18 cellular contexts compared by ENCODE assay signal in genomic region chr9:105539452-105539851, GRCh38. TPM values are rescaled to one million over a fixed set of nuclear protein-coding genes. Genes with fewer than 3 reads are reported as not detected.
DNase-seq lines count a peak whose midpoint lies in the region; ATAC-seq, FAIRE-seq and TF ChIP-seq lines count a peak whose summit lies in the region.
"Had no signal": no experiment of that assay in that cellular context is flagged by ENCODE, and none has a peak within 500 bp of the region (broad histone marks: within the 10 kb centered on the region; RNA-seq: fewer than 3 reads in every experiment).

No MANE protein-coding gene starts in this region.

- peaks cover 5% of the 10 kb centered on the region for H3K4me1 Mint-ChIP-seq in activated CD4-positive, alpha-beta memory T cell treated with anti-CD3 and anti-CD28 coated beads, Interleukin-2, amount 10 ng/mL, durations not matched to agents 7 days and 5 days
- H3K4me1 Mint-ChIP-seq: mesothelial cell of epicardium had no signal

- DNase-seq in BE2C (no peak), H54 (ENCODE audit: insufficient read length, low spot score) (no peak), OCI-M1 (lab: John Stamatoyannopoulos, UW) (peak; percentile 35), fibroblast of pulmonary artery (ENCODE audit: low read depth) (no peak), amygdala (lab: John Stamatoyannopoulos, UW) (no peak), germinal center (ENCODE audit: low spot score) (no peak)
- DNase-seq in activated CD4-positive, alpha-beta memory T cell treated with anti-CD3 and anti-CD28 coated beads, Interleukin-2, amount 10 ng/mL, durations not matched to agents 7 days and 5 days, result no peak
- DNase-seq: activated T-cell treated with anti-CD3 and anti-CD28 coated beads, Interleukin-2, amount 50 U/mL, for 48 hours; AML-193; DMS153; hypothalamus; sigmoid colon; stimulated activated CD4-positive, alpha-beta T cell treated with anti-CD3 and anti-CD28 coated beads, Interleukin-2, amount 100 ng/mL, for 24 hours; testis had no signal

- POLR2A ChIA-PET in activated CD4-positive, alpha-beta memory T cell treated with anti-CD3 and anti-CD28 coated beads, Interleukin-2, amount 10 ng/mL, durations not matched to agents 7 days and 5 days (lab: Charles Lee), result no interaction called here

- no peaks in the 10 kb centered on the region for H3K27me3 ChIP-seq in BE2C
- H3K27me3 ChIP-seq: sigmoid colon, testis had no signal

- H3K4me3 ChIP-seq in BE2C (ENCODE audit: low read depth, low read length) (no peak overlapping the region), fibroblast of pulmonary artery (replicated peaks; ENCODE audit: low read depth, low read length) (no peak overlapping the region)
- H3K4me3 ChIP-seq: sigmoid colon, testis had no signal

- no peak overlapping the region for H3K4me3 Mint-ChIP-seq in activated CD4-positive, alpha-beta memory T cell treated with anti-CD3 and anti-CD28 coated beads, Interleukin-2, amount 10 ng/mL, durations not matched to agents 7 days and 5 days
- H3K4me3 Mint-ChIP-seq: activated naive CD8-positive, alpha-beta T cell; mesothelial cell of epicardium had no signal

- FAIRE-seq in H54 (lab: Jason Lieb, UNC), result peak; percentile 62
- FAIRE-seq: bronchial epithelial cell had no signal

- H3K36me3 Mint-ChIP-seq in activated CD4-positive, alpha-beta memory T cell treated with anti-CD3 and anti-CD28 coated beads, Interleukin-2, amount 10 ng/mL, durations not matched to agents 7 days and 5 days (ENCODE audit: low read depth), result peaks cover 11% of the 10 kb centered on the region
- H3K36me3 Mint-ChIP-seq: activated naive CD8-positive, alpha-beta T cell had no signal

- no peaks in the 10 kb centered on the region for H3K27me3 Mint-ChIP-seq in activated CD4-positive, alpha-beta memory T cell treated with anti-CD3 and anti-CD28 coated beads, Interleukin-2, amount 10 ng/mL, durations not matched to agents 7 days and 5 days
- H3K27me3 Mint-ChIP-seq: activated naive CD8-positive, alpha-beta T cell had no signal

- no peak overlapping the region for H3K27ac Mint-ChIP-seq in activated CD4-positive, alpha-beta memory T cell treated with anti-CD3 and anti-CD28 coated beads, Interleukin-2, amount 10 ng/mL, durations not matched to agents 7 days and 5 days
- H3K27ac Mint-ChIP-seq: activated naive CD8-positive, alpha-beta T cell; mesothelial cell of epicardium had no signal

- TF ChIP-seq CTCF in BE2C (IDR thresholded peaks at IDR 0.05; ENCODE audit: low read depth, low read length) (peak; percentile 30; the same call in 1 of the 2 replicates), fibroblast of pulmonary artery (IDR thresholded peaks at IDR 0.05; ENCODE audit: low read length, missing control alignments) (peak; percentile 10)

- H3K9me3 Mint-ChIP-seq in activated CD4-positive, alpha-beta memory T cell treated with anti-CD3 and anti-CD28 coated beads, Interleukin-2, amount 10 ng/mL, durations not matched to agents 7 days and 5 days, result no peaks in the 10 kb centered on the region
- H3K9me3 Mint-ChIP-seq: mesothelial cell of epicardium had no signal

- peaks cover 5% of the 10 kb centered on the region; the same call in 1 of the 2 replicates for H3K36me3 ChIP-seq in BE2C

- TF ChIP-seq POLR2A in H54 (IDR thresholded peaks at IDR 0.05; ENCODE audit: low read depth, low read length), result no peak

- no peaks in the 10 kb centered on the region for H3K9me3 ChIP-seq in BE2C
- H3K9me3 ChIP-seq: sigmoid colon, testis had no signal

- no peak for ATAC-seq in GM21381 (IDR thresholded peaks at IDR 0.05; ENCODE audit: unreplicated experiment)

- CTCF ChIA-PET in activated CD4-positive, alpha-beta memory T cell treated with anti-CD3 and anti-CD28 coated beads, Interleukin-2, amount 10 ng/mL, durations not matched to agents 7 days and 5 days (lab: Charles Lee), result no interaction called here

- H3K4me1 ChIP-seq in BE2C, result no peaks in the 10 kb centered on the region
- H3K4me1 ChIP-seq: sigmoid colon, testis had no signal

RNA-seq across cellular contexts. Expression of gene FKTN, which starts 18.5 kb away (rescaled TPM):
- polyA plus RNA-seq in BE2C (2012; ENCODE audit: insufficient read depth, insufficient read length, low read depth), result 10.5 TPM
- 10 to 100 TPM; 11.0 to 11.1 TPM for total RNA-seq in activated CD4-positive, alpha-beta memory T cell treated with anti-CD3 and anti-CD28 coated beads, Interleukin-2, amount 10 ng/mL, durations not matched to agents 7 days and 5 days
